ENCODE assay signal across 9 cellular contexts in the genomic region with DNA sequence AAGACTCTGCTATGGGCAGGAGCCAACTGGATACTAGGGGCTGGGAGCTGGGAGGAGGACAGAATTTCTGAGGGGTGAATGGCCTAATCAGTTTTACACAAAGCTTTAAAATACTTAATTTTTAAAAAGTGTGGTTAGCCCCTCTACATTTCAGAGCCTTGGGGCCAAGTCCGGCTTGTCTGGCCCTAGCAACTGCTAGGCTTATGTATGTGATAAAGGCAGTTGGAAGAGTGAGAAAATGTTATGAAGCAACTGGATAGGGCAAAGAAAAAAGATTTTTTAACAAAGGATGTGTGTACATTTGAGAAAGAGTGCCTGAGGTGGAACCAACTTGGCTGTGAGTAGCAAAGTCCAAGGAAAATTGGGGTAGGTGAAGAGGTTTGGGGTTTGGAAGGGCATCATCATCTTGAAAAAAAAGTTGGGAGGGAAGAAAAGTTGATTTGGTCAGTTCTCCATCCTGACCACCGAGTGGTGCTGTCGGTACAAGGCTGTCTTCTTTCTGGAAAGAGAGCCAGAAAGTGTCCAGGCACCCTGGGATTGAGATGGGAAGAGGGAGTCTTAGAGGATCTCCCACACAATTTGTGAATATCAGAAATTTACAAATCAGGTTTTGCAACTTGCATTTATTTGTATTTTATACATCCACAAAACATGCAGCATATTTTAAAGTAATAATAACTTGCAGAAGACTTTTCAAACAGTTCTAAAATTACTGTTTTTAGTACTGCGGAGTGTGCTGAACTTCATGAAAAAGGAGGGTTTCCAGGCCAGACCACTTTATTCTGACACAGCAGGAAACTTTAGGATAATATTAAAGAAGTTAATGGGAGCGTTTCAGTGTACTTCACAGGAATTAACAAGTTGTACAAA. TPM values are rescaled to one million over a fixed set of nuclear protein-coding genes. Genes with fewer than 3 reads are reported as not detected.
DNase-seq lines count a peak whose midpoint lies in the region; ATAC-seq, FAIRE-seq and TF ChIP-seq lines count a peak whose summit lies in the region.
"Had no signal": no experiment of that assay in that cellular context is flagged by ENCODE, and none has a peak within 500 bp of the region (broad histone marks: within the 10 kb centered on the region; RNA-seq: fewer than 3 reads in every experiment).

No MANE protein-coding gene starts in this region.

- no peaks in the 10 kb centered on the region for H3K27me3 Mint-ChIP-seq in activated CD8-positive, alpha-beta T cell treated with anti-CD3 and anti-CD28 coated beads for 36 hours
- peaks cover 6% of the 10 kb centered on the region for H3K27me3 Mint-ChIP-seq in activated CD8-positive, alpha-beta T cell treated with anti-CD3 and anti-CD28 coated beads, Interleukin-2, amount 10 ng/mL, durations not matched to agents 7 days and 5 days (ENCODE audit: low read depth)

- CTCF ChIA-PET in activated CD8-positive, alpha-beta T cell treated with anti-CD3 and anti-CD28 coated beads for 36 hours (lab: Charles Lee): interaction anchor here (0.6 to 1.4 kb wide), 3 partner anchors 160 to 383 kb away, joined by 3 to 4 read pairs (median 3); no protein-coding TSS in a partner anchor
- CTCF ChIA-PET in activated CD8-positive, alpha-beta T cell treated with anti-CD3 and anti-CD28 coated beads, Interleukin-2, amount 10 ng/mL, durations not matched to agents 7 days and 5 days (lab: Charles Lee): interaction anchor here (0.7 to 1.4 kb wide), 3 partner anchors 12 to 18 kb away, joined by 3 to 5 read pairs (median 4); partner anchors contain the start of gene ALS2
- CTCF ChIA-PET in HepG2 (lab: Yijun Ruan, JAX; ENCODE audit: low intra/inter-chr PET ratio, low total read pairs): interaction anchor here (2.9 kb wide), 1 partner anchor 383 kb away, joined by 17 read pairs; no protein-coding TSS in a partner anchor

- no peaks in the 10 kb centered on the region for H4K20me1 ChIP-seq in HepG2 (ENCODE audit: insufficient read depth, low read length)

- H3K4me3 ChIP-seq in cardiac fibroblast (replicated peaks in 1 of 2; ENCODE audit: low read depth in 2 of 2, low read length in 2 of 2) (no peak overlapping the region), HepG2 (replicated peaks in 1 of 3; ENCODE audit: insufficient read depth in 1 of 3, low read depth in 2 of 3, low read length in 3 of 3) (no peak overlapping the region)

- H3K9ac ChIP-seq in HepG2 (ENCODE audit: insufficient read depth, low read depth, low read length): no peak overlapping the region

- H3K36me3 ChIP-seq in HepG2 (replicated peaks in 1 of 2; ENCODE audit: control insufficient read depth in 1 of 2, insufficient read depth in 2 of 2, low read length in 2 of 2): no peaks in the 10 kb centered on the region

- H2AFZ ChIP-seq in HepG2 (ENCODE audit: low read length): no peak overlapping the region

- BruUV-seq in HepG2 (replicated peaks; lab: Mats Ljungman, UMichigan): no TSS peak

- intact Hi-C loops in activated CD8-positive, alpha-beta T cell treated with anti-CD3 and anti-CD28 coated beads for 36 hours (cut with micrococcal nuclease): no loop called here
- intact Hi-C loops in HepG2 (cut with micrococcal nuclease; ENCODE audit: unreplicated experiment): loop anchor here (1.0 kb wide), 1 partner anchor 382 kb away; no protein-coding TSS in a partner anchor

- in situ Hi-C loops in HepG2 (cut with HindIII; ENCODE audit: extremely low pct_ligation_motif_present, low pct_unique_long_range_greater_than_20kb): loop anchor here (10.0 kb wide), 1 partner anchor 389 kb away; no protein-coding TSS in a partner anchor

- H3K4me1 ChIP-seq in HepG2 (ENCODE audit: insufficient read depth, low read length): no peaks in the 10 kb centered on the region

- H3K9me3 ChIP-seq in HepG2 (ENCODE audit: low read length): no peaks in the 10 kb centered on the region

- WGBS in HepG2 (ENCODE audit: low lambda C conversion rate): 22% methylated on average over 5 of the region's 5 CpGs

- no peaks in the 10 kb centered on the region for H3K36me3 Mint-ChIP-seq in activated CD8-positive, alpha-beta T cell treated with anti-CD3 and anti-CD28 coated beads for 36 hours (ENCODE audit: low read depth)
- H3K36me3 Mint-ChIP-seq in activated CD8-positive, alpha-beta T cell treated with anti-CD3 and anti-CD28 coated beads, Interleukin-2, amount 10 ng/mL, durations not matched to agents 7 days and 5 days (ENCODE audit: low read depth): no peaks in the 10 kb centered on the region
- H3K36me3 Mint-ChIP-seq: activated naive CD8-positive, alpha-beta T cell treated with anti-CD3 and anti-CD28 coated beads, Interleukin-2, amount 10 ng/mL, durations not matched to agents 7 days and 5 days had no signal

- TF ChIP-seq RAD21 in HepG2 (CRISPR knock-in tag; IDR thresholded peaks at IDR 0.05): no peak

- no peak for ATAC-seq in activated CD8-positive, alpha-beta T cell treated with anti-CD3 and anti-CD28 coated beads for 36 hours
- no peak for ATAC-seq in activated CD8-positive, alpha-beta T cell treated with anti-CD3 and anti-CD28 coated beads, Interleukin-2, amount 10 ng/mL, durations not matched to agents 7 days and 5 days
- peak; percentile 89 for ATAC-seq in HepG2
- ATAC-seq in activated CD4-positive, CD25-positive, alpha-beta regulatory T cell treated with anti-CD3 and anti-CD28 coated beads, Interleukin-2, amount 50 U/mL, for 24 hours: no peak
- no peak for ATAC-seq in GM18520 (IDR thresholded peaks at IDR 0.05; ENCODE audit: unreplicated experiment)

- peak; percentile 64 for TF ChIP-seq CTCF in activated CD8-positive, alpha-beta T cell treated with anti-CD3 and anti-CD28 coated beads for 36 hours (IDR thresholded peaks at IDR 0.05)
- TF ChIP-seq CTCF in cardiac fibroblast (IDR thresholded peaks at IDR 0.05; ENCODE audit: low read depth, low read length) (peak; percentile 77), HepG2 (CRISPR knock-in tag; IDR thresholded peaks at IDR 0.05) (peak; percentile 81)

- no peak overlapping the region for H3K27ac Mint-ChIP-seq in activated CD8-positive, alpha-beta T cell treated with anti-CD3 and anti-CD28 coated beads for 36 hours
- no peak overlapping the region for H3K27ac Mint-ChIP-seq in activated CD8-positive, alpha-beta T cell treated with anti-CD3 and anti-CD28 coated beads, Interleukin-2, amount 10 ng/mL, durations not matched to agents 7 days and 5 days
- H3K27ac Mint-ChIP-seq: activated naive CD8-positive, alpha-beta T cell treated with anti-CD3 and anti-CD28 coated beads, Interleukin-2, amount 10 ng/mL, durations not matched to agents 7 days and 5 days had no signal

- no peak for TF ChIP-seq POLR2A in HepG2 (IDR thresholded peaks at IDR 0.05; ENCODE audit: insufficient read depth in 1 of 2, low read depth in 2 of 2, low read length in 2 of 2)

- no peak overlapping the region for H3K27ac ChIP-seq in HepG2 (ENCODE audit: extremely low read length, insufficient read depth, low read length)

- peak; percentile 81 for FAIRE-seq in HepG2 (lab: Jason Lieb, UNC)

- no peak overlapping the region for H3K4me3 Mint-ChIP-seq in activated CD8-positive, alpha-beta T cell treated with anti-CD3 and anti-CD28 coated beads for 36 hours
- H3K4me3 Mint-ChIP-seq in activated CD8-positive, alpha-beta T cell treated with anti-CD3 and anti-CD28 coated beads, Interleukin-2, amount 10 ng/mL, durations not matched to agents 7 days and 5 days: no peak overlapping the region
- H3K4me3 Mint-ChIP-seq: activated naive CD8-positive, alpha-beta T cell treated with anti-CD3 and anti-CD28 coated beads, Interleukin-2, amount 10 ng/mL, durations not matched to agents 7 days and 5 days had no signal

- TF ChIP-seq EP300 in HepG2 (IDR thresholded peaks at IDR 0.05; ENCODE audit: low read depth in 2 of 2, low read length in 2 of 2): no peak
- TF ChIP-seq EP300 in HepG2 (CRISPR knock-in tag; IDR thresholded peaks at IDR 0.05; ENCODE audit: borderline replicate concordance): no peak

- POLR2A ChIA-PET in activated CD8-positive, alpha-beta T cell treated with anti-CD3 and anti-CD28 coated beads for 36 hours (lab: Charles Lee): no interaction called here
- POLR2A ChIA-PET in activated CD8-positive, alpha-beta T cell treated with anti-CD3 and anti-CD28 coated beads, Interleukin-2, amount 10 ng/mL, durations not matched to agents 7 days and 5 days (lab: Charles Lee): no interaction called here
- POLR2A ChIA-PET in HepG2 (lab: Yijun Ruan, JAX): no interaction called here

- H3K4me1 Mint-ChIP-seq in activated CD8-positive, alpha-beta T cell treated with anti-CD3 and anti-CD28 coated beads for 36 hours (ENCODE audit: low read depth): no peaks in the 10 kb centered on the region
- no peaks in the 10 kb centered on the region for H3K4me1 Mint-ChIP-seq in activated CD8-positive, alpha-beta T cell treated with anti-CD3 and anti-CD28 coated beads, Interleukin-2, amount 10 ng/mL, durations not matched to agents 7 days and 5 days (ENCODE audit: low read depth)
- H3K4me1 Mint-ChIP-seq: activated naive CD8-positive, alpha-beta T cell treated with anti-CD3 and anti-CD28 coated beads, Interleukin-2, amount 10 ng/mL, durations not matched to agents 7 days and 5 days had no signal

- H3K4me2 ChIP-seq in HepG2 (ENCODE audit: low read depth, low read length): no peak overlapping the region

- no peaks in the 10 kb centered on the region for H3K27me3 ChIP-seq in HepG2 (ENCODE audit: control insufficient read depth in 1 of 2, insufficient read depth in 2 of 2, low read length in 2 of 2)

- no peaks in the 10 kb centered on the region for H3K79me2 ChIP-seq in HepG2 (ENCODE audit: insufficient read depth, low read length)

- no peaks in the 10 kb centered on the region for H3K9me3 Mint-ChIP-seq in activated CD8-positive, alpha-beta T cell treated with anti-CD3 and anti-CD28 coated beads for 36 hours
- H3K9me3 Mint-ChIP-seq in activated CD8-positive, alpha-beta T cell treated with anti-CD3 and anti-CD28 coated beads, Interleukin-2, amount 10 ng/mL, durations not matched to agents 7 days and 5 days (ENCODE audit: insufficient read depth): no peaks in the 10 kb centered on the region
- H3K9me3 Mint-ChIP-seq: activated naive CD8-positive, alpha-beta T cell treated with anti-CD3 and anti-CD28 coated beads, Interleukin-2, amount 10 ng/mL, durations not matched to agents 7 days and 5 days had no signal

- DNase-seq in activated CD8-positive, alpha-beta T cell treated with anti-CD3 and anti-CD28 coated beads for 36 hours: no peak
- no peak for DNase-seq in activated CD8-positive, alpha-beta T cell treated with anti-CD3 and anti-CD28 coated beads, Interleukin-2, amount 10 ng/mL, durations not matched to agents 7 days and 5 days
- DNase-seq in NCI-H2227 treated with DMSO at 0.1 percent for 48 hours (lab: John Stamatoyannopoulos, UW) (peak; percentile 24), cardiac fibroblast (ENCODE audit: low read depth in 2 of 2) (peak; percentile 63 to 66), HepG2 (ENCODE audit: low spot score) (peak; percentile 26), ecto neural progenitor cell (ENCODE audit: low spot score) (no peak)
- DNase-seq: activated naive CD8-positive, alpha-beta T cell treated with anti-CD3 and anti-CD28 coated beads, Interleukin-2, amount 10 ng/mL, durations not matched to agents 7 days and 5 days had no signal

RNA-seq across cellular contexts. Expression of gene CDK15, which starts 10.5 kb away (rescaled TPM):
- not detected for total RNA-seq in activated CD8-positive, alpha-beta T cell treated with anti-CD3 and anti-CD28 coated beads for 36 hours
- total RNA-seq in activated CD8-positive, alpha-beta T cell treated with anti-CD3 and anti-CD28 coated beads, Interleukin-2, amount 10 ng/mL, durations not matched to agents 7 days and 5 days: not detected
- total RNA-seq in HepG2 (2016; rRNA removed; fragmentation: Illumina TruSeq; extraction: Trizol): not detected in 2 replicates
- not detected in 2 replicates for total RNA-seq in HepG2 (2016; cell fraction: cytosol; rRNA removed; fragmentation: Illumina TruSeq; extraction: Trizol; ENCODE audit: low read depth)
- not detected in 2 replicates for total RNA-seq in HepG2 (2016; cell fraction: insoluble cytoplasmic fraction; rRNA removed; fragmentation: Illumina TruSeq; extraction: Trizol)
- total RNA-seq in HepG2 (2016; cell fraction: membrane; rRNA removed; fragmentation: Illumina TruSeq; extraction: Trizol): not detected in 2 replicates
- not detected in 2 replicates for total RNA-seq in HepG2 (2016; cell fraction: nucleus; rRNA removed; fragmentation: Illumina TruSeq; extraction: Trizol)
- not detected in 2 replicates for polyA plus RNA-seq in HepG2 (2011; rRNA removed)
- polyA plus RNA-seq in HepG2 (2011; cell fraction: cytosol; rRNA removed): not detected in 2 replicates
- polyA plus RNA-seq in HepG2 (2011; cell fraction: nucleus; rRNA removed): not detected in 2 replicates
- not detected in 2 replicates for polyA plus RNA-seq in HepG2 (2012)
- not detected in 2 replicates for polyA plus RNA-seq in HepG2 (2016; cell fraction: cytosol; fragmentation: Illumina TruSeq; extraction: Trizol; ENCODE audit: low read depth)
- polyA plus RNA-seq in HepG2 (2016; cell fraction: insoluble cytoplasmic fraction; fragmentation: Illumina TruSeq; extraction: Trizol; ENCODE audit: low read depth): not detected in 2 replicates
- not detected in 2 replicates for polyA plus RNA-seq in HepG2 (2016; cell fraction: membrane; fragmentation: Illumina TruSeq; extraction: Trizol; ENCODE audit: low read depth)
- polyA plus RNA-seq in HepG2 (2016; cell fraction: nucleus; fragmentation: Illumina TruSeq; extraction: Trizol; ENCODE audit: insufficient read depth, low read depth): not detected in 2 replicates
- not detected in 2 replicates for polyA minus RNA-seq in HepG2 (2011; rRNA and poly(A)+ RNA removed; ENCODE audit: low replicate concordance)
- polyA minus RNA-seq in HepG2 (2011; cell fraction: cytosol; rRNA and poly(A)+ RNA removed): not detected in 2 replicates
- not detected in 2 replicates for polyA minus RNA-seq in HepG2 (2011; cell fraction: nucleus; rRNA and poly(A)+ RNA removed)
- total RNA-seq: activated naive CD8-positive, alpha-beta T cell treated with anti-CD3 and anti-CD28 coated beads, Interleukin-2, amount 10 ng/mL, durations not matched to agents 7 days and 5 days had no signal

RNA-seq across cellular contexts. Expression of gene ALS2, which starts 15.1 kb away (rescaled TPM):
- 10 to 100 TPM; 10.1 to 10.5 TPM for total RNA-seq in activated CD8-positive, alpha-beta T cell treated with anti-CD3 and anti-CD28 coated beads for 36 hours
- 10 to 100 TPM; 13.9 to 15.6 TPM for total RNA-seq in activated CD8-positive, alpha-beta T cell treated with anti-CD3 and anti-CD28 coated beads, Interleukin-2, amount 10 ng/mL, durations not matched to agents 7 days and 5 days
- total RNA-seq in HepG2 (2016; rRNA removed; fragmentation: Illumina TruSeq; extraction: Trizol): 19.3 and 25.4 TPM in 2 replicates
- total RNA-seq in HepG2 (2016; cell fraction: cytosol; rRNA removed; fragmentation: Illumina TruSeq; extraction: Trizol; ENCODE audit: low read depth): 9.9 and 10.8 TPM in 2 replicates
- 19.9 and 25.5 TPM in 2 replicates for total RNA-seq in HepG2 (2016; cell fraction: insoluble cytoplasmic fraction; rRNA removed; fragmentation: Illumina TruSeq; extraction: Trizol)
- 8.0 and 9.9 TPM in 2 replicates for total RNA-seq in HepG2 (2016; cell fraction: membrane; rRNA removed; fragmentation: Illumina TruSeq; extraction: Trizol)
- total RNA-seq in HepG2 (2016; cell fraction: nucleus; rRNA removed; fragmentation: Illumina TruSeq; extraction: Trizol): 21.0 and 23.3 TPM in 2 replicates
- polyA plus RNA-seq in HepG2 (2011; rRNA removed): 12.7 and 15.3 TPM in 2 replicates
- 7.4 and 10.7 TPM in 2 replicates for polyA plus RNA-seq in HepG2 (2011; cell fraction: cytosol; rRNA removed)
- polyA plus RNA-seq in HepG2 (2011; cell fraction: nucleus; rRNA removed): 16.0 and 23.2 TPM in 2 replicates
- polyA plus RNA-seq in HepG2 (2012): 14.4 and 15.3 TPM in 2 replicates
- polyA plus RNA-seq in HepG2 (2016; cell fraction: cytosol; fragmentation: Illumina TruSeq; extraction: Trizol; ENCODE audit: low read depth): 0.66 and 0.81 TPM in 2 replicates
- 15.7 and 17.6 TPM in 2 replicates for polyA plus RNA-seq in HepG2 (2016; cell fraction: insoluble cytoplasmic fraction; fragmentation: Illumina TruSeq; extraction: Trizol; ENCODE audit: low read depth)
- 2.0 and 2.3 TPM in 2 replicates for polyA plus RNA-seq in HepG2 (2016; cell fraction: membrane; fragmentation: Illumina TruSeq; extraction: Trizol; ENCODE audit: low read depth)
- 20.8 and 22.0 TPM in 2 replicates for polyA plus RNA-seq in HepG2 (2016; cell fraction: nucleus; fragmentation: Illumina TruSeq; extraction: Trizol; ENCODE audit: insufficient read depth, low read depth)
- polyA minus RNA-seq in HepG2 (2011; rRNA and poly(A)+ RNA removed; ENCODE audit: low replicate concordance): 13.7 and 28.5 TPM in 2 replicates
- polyA minus RNA-seq in HepG2 (2011; cell fraction: cytosol; rRNA and poly(A)+ RNA removed): 12.0 and 14.3 TPM in 2 replicates
- polyA minus RNA-seq in HepG2 (2011; cell fraction: nucleus; rRNA and poly(A)+ RNA removed): 45.7 and 66.5 TPM in 2 replicates

Comparison
In these comparisons a context has a peak if more than half of its experiments do, and no peak if none do; other contexts are left out.
1. DNase-seq: peak in NCI-H2227 treated with DMSO at 0.1 percent for 48 hours (single experiment), cardiac fibroblast (2 of 2) and HepG2 (single experiment); none in activated CD8-positive, alpha-beta T cell treated with anti-CD3 and anti-CD28 coated beads for 36 hours (single experiment), activated CD8-positive, alpha-beta T cell treated with anti-CD3 and anti-CD28 coated beads, Interleukin-2, amount 10 ng/mL, durations not matched to agents 7 days and 5 days (single experiment) and ecto neural progenitor cell (single experiment).
2. Peak in every context shown above with its lines, with median percentiles within 50 percentile points of each other: CTCF ChIP-seq.